In the genomic region with DNA sequence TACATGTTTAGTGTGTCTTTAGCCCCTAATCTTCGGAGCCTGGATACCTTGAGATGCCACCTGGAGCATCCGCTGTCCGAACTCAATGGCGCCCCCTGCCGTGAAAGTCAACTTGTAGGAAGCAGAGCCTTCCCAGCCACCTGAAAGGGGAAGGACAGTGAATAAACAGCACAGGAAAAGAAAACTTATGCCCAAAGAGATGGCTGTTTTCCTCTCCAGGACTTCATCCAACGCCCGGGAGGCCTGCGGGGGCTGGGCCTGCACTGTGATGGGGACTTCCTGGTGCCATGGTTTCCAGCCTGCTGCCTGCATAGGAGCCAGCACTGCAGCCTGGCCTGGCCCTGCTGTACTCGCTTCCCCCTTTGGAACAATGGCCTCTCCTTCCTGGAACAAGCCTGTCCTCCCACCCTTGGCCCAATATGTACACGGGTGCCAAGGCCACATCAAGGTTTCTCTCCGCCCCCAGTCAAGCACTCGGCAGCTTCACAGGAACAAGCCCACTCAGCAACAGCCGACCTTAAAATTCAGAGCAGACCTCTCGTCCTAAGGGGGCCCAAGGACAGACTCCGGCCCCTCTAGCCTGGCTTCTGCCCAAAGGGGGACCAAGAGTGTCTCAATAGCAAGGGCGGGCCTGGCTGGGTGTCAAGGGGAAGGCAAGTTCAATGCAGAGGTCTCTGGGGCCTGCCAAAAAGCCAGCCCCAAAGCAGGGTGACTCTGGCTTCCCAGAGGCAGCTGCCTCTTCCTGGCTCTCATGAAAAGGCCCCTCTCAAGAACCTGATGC, we compare ENCODE assay signal across 8 cellular contexts. TPM values are rescaled to one million over a fixed set of nuclear protein-coding genes. Genes with fewer than 3 reads are reported as not detected.
DNase-seq lines count a peak whose midpoint lies in the region; ATAC-seq and TF ChIP-seq lines count a peak whose summit lies in the region.

No MANE protein-coding gene starts in this region.

- H3K27ac Mint-ChIP-seq in endothelial cell (ENCODE audit: unreplicated experiment) (peak overlapping the region; percentile 94), nephron (peak overlapping the region; percentile 58 to 87 (median 59))
- no peak overlapping the region for H3K27ac Mint-ChIP-seq in stimulated activated naive CD8-positive, alpha-beta T cell treated with anti-CD3 and anti-CD28 coated beads, Interleukin-15, amount 100 ng/mL, for 72 hours

- H3K27me3 Mint-ChIP-seq in endothelial cell (ENCODE audit: unreplicated experiment) (peaks cover 6% of the 10 kb centered on the region), nephron (ENCODE audit: low read depth) (no peaks in the 10 kb centered on the region)
- H3K27me3 Mint-ChIP-seq in stimulated activated naive CD8-positive, alpha-beta T cell treated with anti-CD3 and anti-CD28 coated beads, Interleukin-15, amount 100 ng/mL, for 72 hours = no peaks in the 10 kb centered on the region

- ATAC-seq in stimulated activated naive CD8-positive, alpha-beta T cell treated with anti-CD3 and anti-CD28 coated beads, Interleukin-15, amount 100 ng/mL, for 72 hours = no peak
- ATAC-seq in HG02884 (IDR thresholded peaks at IDR 0.05; ENCODE audit: unreplicated experiment) = no peak

- H3K4me3 Mint-ChIP-seq in endothelial cell (ENCODE audit: unreplicated experiment) (peak overlapping the region; percentile 56), nephron (peak overlapping the region in 1 of 3 experiments; percentile 55)
- H3K4me3 Mint-ChIP-seq in stimulated activated naive CD8-positive, alpha-beta T cell treated with anti-CD3 and anti-CD28 coated beads, Interleukin-15, amount 100 ng/mL, for 72 hours = no peak overlapping the region

- H3K9me3 Mint-ChIP-seq in endothelial cell (ENCODE audit: unreplicated experiment) = no peaks in the 10 kb centered on the region
- H3K9me3 Mint-ChIP-seq in nephron = no peaks in the 10 kb centered on the region
- no peaks in the 10 kb centered on the region for H3K9me3 Mint-ChIP-seq in stimulated activated naive CD8-positive, alpha-beta T cell treated with anti-CD3 and anti-CD28 coated beads, Interleukin-15, amount 100 ng/mL, for 72 hours

- peaks cover 38% of the 10 kb centered on the region for H3K4me1 Mint-ChIP-seq in endothelial cell (ENCODE audit: unreplicated experiment)
- peaks cover 27% of the 10 kb centered on the region for H3K4me1 Mint-ChIP-seq in nephron
- H3K4me1 Mint-ChIP-seq in stimulated activated naive CD8-positive, alpha-beta T cell treated with anti-CD3 and anti-CD28 coated beads, Interleukin-15, amount 100 ng/mL, for 72 hours = peaks cover 30% of the 10 kb centered on the region

- TF ChIP-seq CTCF in endothelial cell (IDR thresholded peaks at IDR 0.05; ENCODE audit: unreplicated experiment) (peak; percentile 73), nephron (IDR thresholded peaks at IDR 0.05; ENCODE audit: unreplicated experiment in 3 of 3) (peak; percentile 59 to 63 (median 60))

- DNase-seq in NCI-H1417 (lab: John Stamatoyannopoulos, UW) = peak in 2 of 3 experiments; percentile 43 to 58
- DNase-seq in NCI-H1417 treated with DMSO at 0.1 percent for 48 hours (lab: John Stamatoyannopoulos, UW) = no peak
- peak; percentile 27 for DNase-seq in NCI-H526 treated with DMSO at 0.1 percent for 48 hours (lab: John Stamatoyannopoulos, UW)
- DNase-seq in activated CD8-positive, alpha-beta memory T cell treated with anti-CD3 and anti-CD28 coated beads for 4 hours (ENCODE audit: low read depth in 2 of 2) = peak; percentile 60 to 63
- DNase-seq in endothelial cell (ENCODE audit: low spot score) = peak; percentile 74
- peak; percentile 63 to 70 for DNase-seq in stimulated activated naive CD8-positive, alpha-beta T cell treated with anti-CD3 and anti-CD28 coated beads, Interleukin-15, amount 100 ng/mL, for 72 hours

- H3K36me3 Mint-ChIP-seq in endothelial cell (ENCODE audit: low read depth, unreplicated experiment) (peaks cover 20% of the 10 kb centered on the region), nephron (ENCODE audit: low read depth) (peaks cover 38% of the 10 kb centered on the region)

RNA-seq across cellular contexts. Expression of a gene that starts 4.5 kb away (rescaled TPM):
- 11.5 TPM for total RNA-seq in endothelial cell (ENCODE audit: unreplicated experiment)

RNA-seq across cellular contexts. Expression of a gene that starts 6.4 kb away (rescaled TPM):
- total RNA-seq in endothelial cell (ENCODE audit: unreplicated experiment) = 69.6 TPM

RNA-seq across cellular contexts. Expression of a gene that starts 29.7 kb away (rescaled TPM):
- total RNA-seq in endothelial cell (ENCODE audit: unreplicated experiment) = 4.4 TPM

RNA-seq across cellular contexts. Expression of a gene that starts 48.0 kb away (rescaled TPM):
- total RNA-seq in endothelial cell (ENCODE audit: unreplicated experiment) = 14.1 TPM

RNA-seq across cellular contexts. Expression of a gene that starts 56.0 kb away (rescaled TPM):
- 78.2 TPM for total RNA-seq in endothelial cell (ENCODE audit: unreplicated experiment)

Comparison
In these comparisons a context has a peak if more than half of its experiments do, and no peak if none do; other contexts are left out.
1. H3K27ac Mint-ChIP-seq: peak in endothelial cell (single experiment) and nephron (3 of 3); none in stimulated activated naive CD8-positive, alpha-beta T cell treated with anti-CD3 and anti-CD28 coated beads, Interleukin-15, amount 100 ng/mL, for 72 hours (0 of 2).